In the genomic region with DNA sequence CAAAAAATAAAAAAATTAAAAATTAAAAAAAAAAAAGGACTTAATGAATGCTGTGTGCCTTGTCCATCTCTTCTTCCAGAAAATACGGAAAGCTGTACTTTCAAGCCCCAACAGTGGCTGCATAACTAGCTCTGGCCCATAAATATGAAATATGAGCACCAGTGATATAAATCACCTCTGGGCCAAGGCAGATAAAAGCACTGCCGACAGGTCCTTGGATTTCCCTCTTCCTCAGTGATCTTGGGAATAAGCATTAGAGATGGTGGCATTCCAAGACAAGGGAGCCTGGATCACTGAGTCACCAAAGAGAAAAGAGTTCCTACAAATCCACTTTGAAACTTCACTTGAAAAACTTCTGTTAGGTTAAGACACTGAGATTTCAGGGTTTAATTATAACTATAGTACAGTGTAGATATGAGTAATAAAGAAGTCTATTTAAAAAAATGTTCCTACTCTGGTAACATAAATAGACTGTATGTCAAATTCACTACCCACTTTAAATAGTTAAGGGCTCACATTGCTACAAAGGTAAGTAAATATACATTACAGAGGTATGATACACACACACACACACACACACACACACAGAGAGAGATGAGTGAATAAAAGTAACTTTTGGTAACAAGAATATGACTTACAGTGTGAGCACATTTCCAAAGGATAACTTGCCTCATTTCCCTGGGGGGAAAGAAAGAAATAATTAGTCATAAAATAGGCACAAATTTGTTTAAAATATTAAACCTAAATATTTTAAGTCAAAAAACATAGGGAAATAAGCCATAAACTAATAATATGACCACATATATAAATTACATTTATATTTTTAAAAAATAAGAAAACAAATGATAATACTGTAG, we compare ENCODE assay signal across 12 cellular contexts. TPM values are rescaled to one million over a fixed set of nuclear protein-coding genes. Genes with fewer than 3 reads are reported as not detected.
DNase-seq lines count a peak whose midpoint lies in the region; ATAC-seq and TF ChIP-seq lines count a peak whose summit lies in the region.
"Had no signal": no experiment of that assay in that cellular context is flagged by ENCODE, and none has a peak within 500 bp of the region (broad histone marks: within the 10 kb centered on the region; RNA-seq: fewer than 3 reads in every experiment).

No MANE protein-coding gene starts in this region.

- TF ChIP-seq CTCF in lower leg skin (IDR thresholded peaks at IDR 0.05), result no peak

- no peak overlapping the region for H3K18ac ChIP-seq in mesendoderm (ENCODE audit: low read length)

- no peaks in the 10 kb centered on the region for H3K27me3 ChIP-seq in CD4-positive, CD25-positive, alpha-beta regulatory T cell (ENCODE audit: control insufficient read depth, insufficient read depth, low read length)
- no peaks in the 10 kb centered on the region for H3K27me3 ChIP-seq in mesendoderm (ENCODE audit: insufficient read depth, low read length, poor library complexity)

- H3K23ac ChIP-seq in mesendoderm (ENCODE audit: low read length), result no peak overlapping the region

- H3K79me2 ChIP-seq in mesendoderm (ENCODE audit: control insufficient read depth, insufficient read depth, low read length), result peaks cover 52% of the 10 kb centered on the region

- H3K79me1 ChIP-seq in mesendoderm (ENCODE audit: low read length), result peaks cover 22% of the 10 kb centered on the region

- peak overlapping the region; percentile 3 to 82 (median 53) for H3K27ac Mint-ChIP-seq in CD4-positive, CD25-positive, alpha-beta regulatory T cell

- H2AK5ac ChIP-seq in mesendoderm (ENCODE audit: low read length), result no peak overlapping the region

- TF ChIP-seq POLR2A in lower leg skin (IDR thresholded peaks at IDR 0.05), result no peak

- ATAC-seq in CD4-positive, CD25-positive, alpha-beta regulatory T cell (ENCODE audit: low read depth in 2 of 2), result no peak
- ATAC-seq in GM21723 (IDR thresholded peaks at IDR 0.05; ENCODE audit: unreplicated experiment) (peak; percentile 52), SK-N-SH treated with all-trans-retinoic acid at 6 μM for 48 hours (peak; percentile 59)

- H3K9ac ChIP-seq in mesendoderm (ENCODE audit: low read length), result no peak overlapping the region

- no peak for DNase-seq in CD4-positive, CD25-positive, alpha-beta regulatory T cell
- peak; percentile 29 for DNase-seq in mesendoderm
- DNase-seq in GM19240 (ENCODE audit: insufficient read length, low spot score), result no peak
- no peak for DNase-seq in lower leg skin (ENCODE audit: low spot score in 2 of 2)
- DNase-seq in cerebellum (ENCODE audit: low spot score), result no peak
- no peak for DNase-seq in anterior cingulate cortex (lab: John Stamatoyannopoulos, UW)
- DNase-seq: CD4-positive, alpha-beta T cell; NCI-H1048; NCI-H510A treated with DMSO at 0.1 percent for 48 hours had no signal

- peaks cover 59 to 84% (median 74%) of the 10 kb centered on the region in 4 donors for H3K4me1 Mint-ChIP-seq in CD4-positive, CD25-positive, alpha-beta regulatory T cell

- H3K36me3 ChIP-seq in CD4-positive, CD25-positive, alpha-beta regulatory T cell (ENCODE audit: control insufficient read depth, insufficient read depth, low read length), result peaks cover 23% of the 10 kb centered on the region
- H3K36me3 ChIP-seq in mesendoderm (ENCODE audit: control insufficient read depth, insufficient read depth, low read length), result peaks cover 2% of the 10 kb centered on the region

- peaks cover 29% of the 10 kb centered on the region for H3K4me1 ChIP-seq in CD4-positive, CD25-positive, alpha-beta regulatory T cell (ENCODE audit: control insufficient read depth, insufficient read depth, low read length, poor library complexity, severe bottlenecking)
- H3K4me1 ChIP-seq in mesendoderm (ENCODE audit: control insufficient read depth, low read depth, low read length), result peaks cover 3% of the 10 kb centered on the region

- H3K56ac ChIP-seq in mesendoderm (ENCODE audit: low read length), result no peak overlapping the region

- H3K9me3 ChIP-seq in CD4-positive, CD25-positive, alpha-beta regulatory T cell (ENCODE audit: control insufficient read depth in 2 of 2, low read length in 2 of 2), result no peaks in the 10 kb centered on the region

- no CpG with 5 or more reads among the region's 2 CpGs for WGBS in mesendoderm (ENCODE audit: extremely low coverage, insufficient coverage, low lambda C conversion rate)
- 21 to 44% methylated on average over 2 of the region's 2 CpGs for WGBS in lower leg skin, 2 donors

- no peak overlapping the region for H2BK120ac ChIP-seq in mesendoderm (ENCODE audit: low read depth, low read length)

- no peak overlapping the region for H4K8ac ChIP-seq in mesendoderm (ENCODE audit: low read depth, low read length)

- no peak overlapping the region for H2BK5ac ChIP-seq in mesendoderm (ENCODE audit: low read length)

- H3K4ac ChIP-seq in mesendoderm (ENCODE audit: low read depth, low read length), result no peak overlapping the region

- intact Hi-C loops in lower leg skin (cut with DNase I; ENCODE audit: low total_unique reads), result no loop called here

- no peaks in the 10 kb centered on the region for H3K27me3 Mint-ChIP-seq in CD4-positive, CD25-positive, alpha-beta regulatory T cell
- H3K27me3 Mint-ChIP-seq: CD4-positive, alpha-beta T cell had no signal

- no peak overlapping the region for H3K27ac ChIP-seq in CD4-positive, CD25-positive, alpha-beta regulatory T cell (ENCODE audit: insufficient read depth, low read length, poor library complexity, severe bottlenecking)
- no peak overlapping the region for H3K27ac ChIP-seq in mesendoderm (ENCODE audit: low read depth, low read length)
- H3K27ac ChIP-seq: coronary artery had no signal

- peaks cover 17% of the 10 kb centered on the region for H3K36me3 Mint-ChIP-seq in CD4-positive, CD25-positive, alpha-beta regulatory T cell

- H3K4me2 ChIP-seq in mesendoderm (ENCODE audit: low read length), result no peak overlapping the region

- no peak overlapping the region for H3K4me3 ChIP-seq in CD4-positive, CD25-positive, alpha-beta regulatory T cell (ENCODE audit: low read depth, low read length)
- H3K4me3 ChIP-seq in mesendoderm (ENCODE audit: low read length) (no peak overlapping the region), lower leg skin (ENCODE audit: low read depth, poor library complexity, severe bottlenecking) (no peak overlapping the region)
- H3K4me3 ChIP-seq: coronary artery had no signal

- peak overlapping the region in 3 of 4 donors; percentile 11 to 41 (median 27) for H3K4me3 Mint-ChIP-seq in CD4-positive, CD25-positive, alpha-beta regulatory T cell
- H3K4me3 Mint-ChIP-seq: CD4-positive, alpha-beta T cell had no signal

- H2BK15ac ChIP-seq in mesendoderm (replicated peaks; ENCODE audit: low read depth), result no peak overlapping the region

- peaks cover 0 to 2% (median 0%) of the 10 kb centered on the region in 7 donors for H3K9me3 Mint-ChIP-seq in CD4-positive, CD25-positive, alpha-beta regulatory T cell
- H3K9me3 Mint-ChIP-seq: CD4-positive, alpha-beta T cell had no signal

- no peak overlapping the region for H4K5ac ChIP-seq in mesendoderm (ENCODE audit: low read length)

TF ChIP-seq in SK-N-SH treated with all-trans-retinoic acid at 6 μM for 48 hours, 23 proteins besides CTCF, POLR2A, EP300 and RAD21:
- TF ChIP-seq ISL1 (CRISPR knock-in tag; IDR thresholded peaks at IDR 0.05) (0 out of 2 replicates have a peak, but pooled peaks have one; percentile 23), ZFP3 (CRISPR knock-in tag; IDR thresholded peaks at IDR 0.05) (no peak)
TF ChIP-seq in SK-N-SH treated with all-trans-retinoic acid at 6 μM for 48 hours: peak in this region for 1.

RNA-seq across cellular contexts. Expression of gene PPP3R1, which starts 35.6 kb away (rescaled TPM):
- 68.2 TPM for total RNA-seq in CD4-positive, CD25-positive, alpha-beta regulatory T cell
- polyA plus RNA-seq in CD4-positive, CD25-positive, alpha-beta regulatory T cell, result 1 to 10 TPM; 2.8 to 5.5 (median 3.9) TPM
- 42.4 TPM for polyA plus RNA-seq in mesendoderm (2013, experiment 1 of 2)
- polyA plus RNA-seq in mesendoderm (2013, experiment 2 of 2), result 42.0 TPM
- total RNA-seq in lower leg skin (10 to 100 TPM; 31.0 to 42.4 (median 34.7) TPM), cerebellum (49.3 TPM)

RNA-seq across cellular contexts. Expression of gene PNO1, which starts 59.0 kb away (rescaled TPM):
- 29.8 TPM for total RNA-seq in CD4-positive, CD25-positive, alpha-beta regulatory T cell
- polyA plus RNA-seq in CD4-positive, CD25-positive, alpha-beta regulatory T cell, result 10 to 100 TPM; 20.6 to 25.0 (median 22.8) TPM
- polyA plus RNA-seq in mesendoderm (2013, experiment 1 of 2), result 45.3 TPM
- polyA plus RNA-seq in mesendoderm (2013, experiment 2 of 2), result 46.6 TPM
- total RNA-seq in lower leg skin (10 to 100 TPM in 3 of 4 donors, 1 to 10 TPM in 1; 7.8 to 18.5 (median 13.8) TPM), cerebellum (8.4 TPM)

Comparison
In these comparisons a context has a peak if more than half of its experiments do, and no peak if none do; other contexts are left out.
1. ATAC-seq: peak in GM21723 (single experiment) and SK-N-SH treated with all-trans-retinoic acid at 6 μM for 48 hours (single experiment); none in CD4-positive, CD25-positive, alpha-beta regulatory T cell (0 of 2).